21 cellular contexts compared by ENCODE assay signal in the genomic region with DNA sequence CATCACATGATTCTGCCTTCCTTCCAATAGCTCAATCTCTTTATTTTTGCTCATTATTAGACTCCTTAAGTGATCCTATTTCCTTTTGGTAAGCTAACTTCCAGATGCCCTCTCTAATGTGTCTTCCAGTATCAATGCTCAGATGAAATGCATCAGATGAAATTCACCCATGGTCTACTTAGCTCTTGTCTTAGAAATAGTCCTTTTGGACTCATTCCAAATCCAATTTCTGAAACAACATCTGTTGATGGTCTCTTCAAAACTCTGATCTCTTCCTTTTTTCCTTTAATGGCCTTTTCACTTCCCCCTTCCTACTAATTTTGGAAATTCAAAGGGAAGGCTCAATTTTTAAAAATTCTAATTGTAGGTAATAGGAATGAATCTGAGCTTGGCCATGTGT.
"Had no signal": no experiment of that assay in that cellular context is flagged by ENCODE, and none has a peak within 500 bp of the region (broad histone marks: within the 10 kb centered on the region; RNA-seq: fewer than 3 reads in every experiment).

No MANE protein-coding gene starts in this region.

- H3K27ac ChIP-seq: breast epithelium, PC-9, SK-N-MC had no signal

- DNase-seq: activated CD4-positive, alpha-beta T cell treated with anti-CD3 and anti-CD28 coated beads for 48 hours; activated CD4-positive, alpha-beta T cell treated with anti-CD3 and anti-CD28 coated beads, Interleukin-2, amount 50 U/mL, for 4 hours; activated CD4-positive, CD25-positive, alpha-beta regulatory T cell treated with anti-CD3 and anti-CD28 coated beads, Interleukin-2, amount 50 U/mL, for 72 hours; activated CD8-positive, alpha-beta memory T cell treated with anti-CD3 and anti-CD28 coated beads, Interleukin-2, amount 50 U/mL, for 48 hours; activated CD8-positive, alpha-beta T cell treated with anti-CD3 and anti-CD28 coated beads, Interleukin-2, amount 10 ng/mL, durations not matched to agents 7 days and 5 days; activated T-cell treated with anti-CD3 and anti-CD28 coated beads, Interleukin-2, amount 50 U/mL, for 1 hour; aorta; MG63; NCI-H1105; NCI-H1436; NCI-H1694 treated with DMSO at 0.1 percent for 48 hours; NCI-H2081; NCI-H2171; NCI-H2227 treated with DMSO at 0.1 percent for 48 hours; NCI-H446 treated with DMSO at 0.1 percent for 48 hours; NCI-H526 treated with DMSO at 0.1 percent for 48 hours; PC-9; SIG-M5; SW 1271 had no signal

- H3K9me3 ChIP-seq: breast epithelium, MG63 had no signal

- H3K4me2 ChIP-seq: PC-9 had no signal

- H3K36me3 ChIP-seq: breast epithelium, MG63 had no signal

- H3K4me3 ChIP-seq: breast epithelium, MG63, PC-9, SK-N-MC had no signal

- H3K27me3 ChIP-seq: breast epithelium, MG63 had no signal

- H3K4me1 ChIP-seq: breast epithelium had no signal
